Comparison of ENCODE assay signal across 1 cellular context in the genomic region with DNA sequence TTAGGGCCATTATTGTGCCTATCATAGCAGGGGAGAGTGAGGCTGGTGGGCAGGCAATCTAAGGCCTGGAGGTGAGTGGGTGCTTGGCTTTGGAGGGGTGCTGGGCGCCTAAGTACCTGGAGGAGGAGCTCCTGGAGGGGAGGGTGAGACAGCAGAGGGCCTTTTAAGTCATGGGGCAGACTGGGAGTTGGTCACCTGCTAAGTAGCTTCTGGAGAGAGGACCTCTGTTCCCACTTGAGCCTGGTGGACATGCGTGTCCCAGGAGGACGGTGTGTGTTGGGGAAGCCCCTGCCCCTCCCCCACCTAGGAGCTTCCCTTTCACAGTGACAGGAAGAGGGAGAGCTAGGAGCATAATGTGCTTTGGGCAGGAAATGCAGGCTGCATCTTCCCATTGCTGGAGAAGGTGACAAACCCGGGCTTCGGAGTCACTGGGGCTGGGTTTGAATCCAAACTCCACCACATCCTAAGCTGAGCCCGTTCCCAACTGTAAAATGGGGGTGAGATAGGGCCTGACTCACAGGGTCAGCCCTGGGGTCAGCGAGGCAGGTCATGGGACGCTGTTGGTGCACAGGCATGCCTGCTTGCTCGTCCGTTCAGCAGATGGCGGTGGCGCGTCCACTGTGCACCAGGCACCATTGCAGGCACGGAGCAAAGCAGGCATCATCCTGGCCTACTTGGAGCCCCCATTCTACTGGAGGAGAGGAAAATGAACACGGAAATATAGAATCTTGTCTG.
TF ChIP-seq lines count a peak whose summit lies in the region.

No MANE protein-coding gene starts in this region.

TF ChIP-seq in K562, 482 proteins besides CTCF, POLR2A, EP300 and RAD21 (continued from another document and continues in another):
- TF ChIP-seq, protein P1, sequence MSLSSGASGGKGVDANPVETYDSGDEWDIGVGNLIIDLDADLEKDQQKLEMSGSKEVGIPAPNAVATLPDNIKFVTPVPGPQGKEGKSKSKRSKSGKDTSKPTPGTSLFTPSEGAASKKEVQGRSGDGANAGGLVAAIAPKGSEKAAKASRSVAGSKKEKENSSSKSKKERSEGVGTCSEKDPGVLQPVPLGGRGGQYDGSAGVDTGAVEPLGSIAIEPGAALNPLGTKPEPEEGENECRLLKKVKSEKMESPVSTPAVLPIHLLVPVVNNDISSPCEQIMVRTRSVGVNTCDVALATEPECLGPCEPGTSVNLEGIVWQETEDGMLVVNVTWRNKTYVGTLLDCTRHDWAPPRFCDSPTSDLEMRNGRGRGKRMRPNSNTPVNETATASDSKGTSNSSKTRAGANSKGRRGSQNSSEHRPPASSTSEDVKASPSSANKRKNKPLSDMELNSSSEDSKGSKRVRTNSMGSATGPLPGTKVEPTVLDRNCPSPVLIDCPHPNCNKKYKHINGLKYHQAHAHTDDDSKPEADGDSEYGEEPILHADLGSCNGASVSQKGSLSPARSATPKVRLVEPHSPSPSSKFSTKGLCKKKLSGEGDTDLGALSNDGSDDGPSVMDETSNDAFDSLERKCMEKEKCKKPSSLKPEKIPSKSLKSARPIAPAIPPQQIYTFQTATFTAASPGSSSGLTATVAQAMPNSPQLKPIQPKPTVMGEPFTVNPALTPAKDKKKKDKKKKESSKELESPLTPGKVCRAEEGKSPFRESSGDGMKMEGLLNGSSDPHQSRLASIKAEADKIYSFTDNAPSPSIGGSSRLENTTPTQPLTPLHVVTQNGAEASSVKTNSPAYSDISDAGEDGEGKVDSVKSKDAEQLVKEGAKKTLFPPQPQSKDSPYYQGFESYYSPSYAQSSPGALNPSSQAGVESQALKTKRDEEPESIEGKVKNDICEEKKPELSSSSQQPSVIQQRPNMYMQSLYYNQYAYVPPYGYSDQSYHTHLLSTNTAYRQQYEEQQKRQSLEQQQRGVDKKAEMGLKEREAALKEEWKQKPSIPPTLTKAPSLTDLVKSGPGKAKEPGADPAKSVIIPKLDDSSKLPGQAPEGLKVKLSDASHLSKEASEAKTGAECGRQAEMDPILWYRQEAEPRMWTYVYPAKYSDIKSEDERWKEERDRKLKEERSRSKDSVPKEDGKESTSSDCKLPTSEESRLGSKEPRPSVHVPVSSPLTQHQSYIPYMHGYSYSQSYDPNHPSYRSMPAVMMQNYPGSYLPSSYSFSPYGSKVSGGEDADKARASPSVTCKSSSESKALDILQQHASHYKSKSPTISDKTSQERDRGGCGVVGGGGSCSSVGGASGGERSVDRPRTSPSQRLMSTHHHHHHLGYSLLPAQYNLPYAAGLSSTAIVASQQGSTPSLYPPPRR (CRISPR knock-in tag; IDR thresholded peaks at IDR 0.05; ENCODE audit: borderline replicate concordance) = 0 out of 2 replicates have a peak, but pooled peaks have one; percentile 18
- TF ChIP-seq ARID1B (IDR thresholded peaks at IDR 0.05) (0 out of 2 replicates have a peak, but pooled peaks have one; percentile 56), NR2C2 (CRISPR knock-in tag; IDR thresholded peaks at IDR 0.05) (peak; percentile 81), NR2C2 (tag; IDR thresholded peaks at IDR 0.05) (peak; percentile 74), PCBP2 (IDR thresholded peaks at IDR 0.05; ENCODE audit: low read depth, low read length, poor library complexity, severe bottlenecking) (no peak), FOXA3 (CRISPR knock-in tag; conservative IDR thresholded peaks at IDR 0.05 in 1 of 2, IDR thresholded peaks at IDR 0.05 in 1 of 2) (peak in 1 of 2 experiments; percentile 56; a peak in 1 of 4 replicates), ZNF780A (CRISPR knock-in tag; IDR thresholded peaks at IDR 0.05) (no peak), JUND (IDR thresholded peaks at IDR 0.05; ENCODE audit: borderline replicate concordance, low read depth, low read length) (peak; percentile 80), JUND (tag; IDR thresholded peaks at IDR 0.05; ENCODE audit: borderline replicate concordance, low read depth, low read length) (peak; percentile 76; the same call in 1 of the 3 replicates), GATA2 (CRISPR knock-in tag; IDR thresholded peaks at IDR 0.05) (0 out of 2 replicates have a peak, but pooled peaks have one; percentile 18), CREM (IDR thresholded peaks at IDR 0.05; ENCODE audit: low read depth) (peak; percentile 62; the same call in 1 of the 2 replicates), CREBBP (IDR thresholded peaks at IDR 0.05; ENCODE audit: low read depth, low read length) (no peak), BCOR (IDR thresholded peaks at IDR 0.05) (peak; percentile 56), ZNF184 (CRISPR knock-in tag; IDR thresholded peaks at IDR 0.05) (no peak), TOE1 (IDR thresholded peaks at IDR 0.05; ENCODE audit: borderline replicate concordance) (peak; percentile 73), TOE1 (CRISPR knock-in tag; IDR thresholded peaks at IDR 0.05; ENCODE audit: borderline replicate concordance, low read depth) (no peak), TCF7L2 (IDR thresholded peaks at IDR 0.05; ENCODE audit: low read depth, low read length) (no peak), CCNT2 (IDR thresholded peaks at IDR 0.05; ENCODE audit: borderline replicate concordance, extremely low read depth, insufficient read length, low read depth, low read length) (no peak), HDAC1 (IDR thresholded peaks at IDR 0.05) (no peak), CBX3 (IDR thresholded peaks at IDR 0.05; ENCODE audit: borderline replicate concordance in 1 of 2, low read length in 2 of 2) (peak in 1 of 2 experiments; percentile 65; a peak in 1 of 3 replicates), OTX1 (CRISPR knock-in tag; IDR thresholded peaks at IDR 0.05) (no peak), EWSR1 (IDR thresholded peaks at IDR 0.05; ENCODE audit: borderline replicate concordance, low read depth, partially characterized antibody) (no peak), RUNX1 (IDR thresholded peaks at IDR 0.05; ENCODE audit: low read depth) (0 out of 2 replicates have a peak, but pooled peaks have one; percentile 33), DACH1 (IDR thresholded peaks at IDR 0.05; ENCODE audit: partially characterized antibody) (peak; percentile 3), ZKSCAN1 (IDR thresholded peaks at IDR 0.05; ENCODE audit: low read depth, low read length) (no peak), HIVEP1 (CRISPR knock-in tag; IDR thresholded peaks at IDR 0.05) (no peak), LARP7 (IDR thresholded peaks at IDR 0.05) (no peak), KDM1A (IDR thresholded peaks at IDR 0.05) (peak; percentile 70 to 82; a peak in 3 of 4 replicates), CBFA2T3 (IDR thresholded peaks at IDR 0.05) (peak; percentile 46; the same call in 1 of the 2 replicates)
- TF ChIP-seq, protein P2, sequence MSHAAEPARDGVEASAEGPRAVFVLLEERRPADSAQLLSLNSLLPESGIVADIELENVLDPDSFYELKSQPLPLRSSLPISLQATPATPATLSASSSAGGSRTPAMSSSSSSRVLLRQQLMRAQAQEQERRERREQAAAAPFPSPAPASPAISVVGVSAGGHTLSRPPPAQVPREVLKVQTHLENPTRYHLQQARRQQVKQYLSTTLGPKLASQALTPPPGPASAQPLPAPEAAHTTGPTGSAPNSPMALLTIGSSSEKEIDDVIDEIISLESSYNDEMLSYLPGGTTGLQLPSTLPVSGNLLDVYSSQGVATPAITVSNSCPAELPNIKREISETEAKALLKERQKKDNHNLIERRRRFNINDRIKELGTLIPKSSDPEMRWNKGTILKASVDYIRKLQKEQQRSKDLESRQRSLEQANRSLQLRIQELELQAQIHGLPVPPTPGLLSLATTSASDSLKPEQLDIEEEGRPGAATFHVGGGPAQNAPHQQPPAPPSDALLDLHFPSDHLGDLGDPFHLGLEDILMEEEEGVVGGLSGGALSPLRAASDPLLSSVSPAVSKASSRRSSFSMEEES (CRISPR knock-in tag; IDR thresholded peaks at IDR 0.05) = no peak
- TF ChIP-seq, protein P3, sequence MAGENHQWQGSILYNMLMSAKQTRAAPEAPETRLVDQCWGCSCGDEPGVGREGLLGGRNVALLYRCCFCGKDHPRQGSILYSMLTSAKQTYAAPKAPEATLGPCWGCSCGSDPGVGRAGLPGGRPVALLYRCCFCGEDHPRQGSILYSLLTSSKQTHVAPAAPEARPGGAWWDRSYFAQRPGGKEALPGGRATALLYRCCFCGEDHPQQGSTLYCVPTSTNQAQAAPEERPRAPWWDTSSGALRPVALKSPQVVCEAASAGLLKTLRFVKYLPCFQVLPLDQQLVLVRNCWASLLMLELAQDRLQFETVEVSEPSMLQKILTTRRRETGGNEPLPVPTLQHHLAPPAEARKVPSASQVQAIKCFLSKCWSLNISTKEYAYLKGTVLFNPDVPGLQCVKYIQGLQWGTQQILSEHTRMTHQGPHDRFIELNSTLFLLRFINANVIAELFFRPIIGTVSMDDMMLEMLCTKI (IDR thresholded peaks at IDR 0.05; ENCODE audit: partially characterized antibody) = no peak
- TF ChIP-seq, protein P4, sequence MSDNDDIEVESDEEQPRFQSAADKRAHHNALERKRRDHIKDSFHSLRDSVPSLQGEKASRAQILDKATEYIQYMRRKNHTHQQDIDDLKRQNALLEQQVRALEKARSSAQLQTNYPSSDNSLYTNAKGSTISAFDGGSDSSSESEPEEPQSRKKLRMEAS (CRISPR knock-in tag; IDR thresholded peaks at IDR 0.05) = peak; percentile 68
- TF ChIP-seq, protein P5, sequence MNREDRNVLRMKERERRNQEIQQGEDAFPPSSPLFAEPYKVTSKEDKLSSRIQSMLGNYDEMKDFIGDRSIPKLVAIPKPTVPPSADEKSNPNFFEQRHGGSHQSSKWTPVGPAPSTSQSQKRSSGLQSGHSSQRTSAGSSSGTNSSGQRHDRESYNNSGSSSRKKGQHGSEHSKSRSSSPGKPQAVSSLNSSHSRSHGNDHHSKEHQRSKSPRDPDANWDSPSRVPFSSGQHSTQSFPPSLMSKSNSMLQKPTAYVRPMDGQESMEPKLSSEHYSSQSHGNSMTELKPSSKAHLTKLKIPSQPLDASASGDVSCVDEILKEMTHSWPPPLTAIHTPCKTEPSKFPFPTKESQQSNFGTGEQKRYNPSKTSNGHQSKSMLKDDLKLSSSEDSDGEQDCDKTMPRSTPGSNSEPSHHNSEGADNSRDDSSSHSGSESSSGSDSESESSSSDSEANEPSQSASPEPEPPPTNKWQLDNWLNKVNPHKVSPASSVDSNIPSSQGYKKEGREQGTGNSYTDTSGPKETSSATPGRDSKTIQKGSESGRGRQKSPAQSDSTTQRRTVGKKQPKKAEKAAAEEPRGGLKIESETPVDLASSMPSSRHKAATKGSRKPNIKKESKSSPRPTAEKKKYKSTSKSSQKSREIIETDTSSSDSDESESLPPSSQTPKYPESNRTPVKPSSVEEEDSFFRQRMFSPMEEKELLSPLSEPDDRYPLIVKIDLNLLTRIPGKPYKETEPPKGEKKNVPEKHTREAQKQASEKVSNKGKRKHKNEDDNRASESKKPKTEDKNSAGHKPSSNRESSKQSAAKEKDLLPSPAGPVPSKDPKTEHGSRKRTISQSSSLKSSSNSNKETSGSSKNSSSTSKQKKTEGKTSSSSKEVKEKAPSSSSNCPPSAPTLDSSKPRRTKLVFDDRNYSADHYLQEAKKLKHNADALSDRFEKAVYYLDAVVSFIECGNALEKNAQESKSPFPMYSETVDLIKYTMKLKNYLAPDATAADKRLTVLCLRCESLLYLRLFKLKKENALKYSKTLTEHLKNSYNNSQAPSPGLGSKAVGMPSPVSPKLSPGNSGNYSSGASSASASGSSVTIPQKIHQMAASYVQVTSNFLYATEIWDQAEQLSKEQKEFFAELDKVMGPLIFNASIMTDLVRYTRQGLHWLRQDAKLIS (CRISPR knock-in tag; IDR thresholded peaks at IDR 0.05) = no peak
- TF ChIP-seq, protein P6, sequence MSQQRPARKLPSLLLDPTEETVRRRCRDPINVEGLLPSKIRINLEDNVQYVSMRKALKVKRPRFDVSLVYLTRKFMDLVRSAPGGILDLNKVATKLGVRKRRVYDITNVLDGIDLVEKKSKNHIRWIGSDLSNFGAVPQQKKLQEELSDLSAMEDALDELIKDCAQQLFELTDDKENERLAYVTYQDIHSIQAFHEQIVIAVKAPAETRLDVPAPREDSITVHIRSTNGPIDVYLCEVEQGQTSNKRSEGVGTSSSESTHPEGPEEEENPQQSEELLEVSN (IDR thresholded peaks at IDR 0.05; ENCODE audit: borderline replicate concordance in 1 of 2, extremely low read depth in 1 of 2, insufficient read depth in 1 of 2, insufficient read length in 1 of 2, low read depth in 1 of 2, low read length in 1 of 2, poor library complexity in 1 of 2, severe bottlenecking in 1 of 2) = peak in 1 of 2 experiments; percentile 40
- TF ChIP-seq, protein P7, sequence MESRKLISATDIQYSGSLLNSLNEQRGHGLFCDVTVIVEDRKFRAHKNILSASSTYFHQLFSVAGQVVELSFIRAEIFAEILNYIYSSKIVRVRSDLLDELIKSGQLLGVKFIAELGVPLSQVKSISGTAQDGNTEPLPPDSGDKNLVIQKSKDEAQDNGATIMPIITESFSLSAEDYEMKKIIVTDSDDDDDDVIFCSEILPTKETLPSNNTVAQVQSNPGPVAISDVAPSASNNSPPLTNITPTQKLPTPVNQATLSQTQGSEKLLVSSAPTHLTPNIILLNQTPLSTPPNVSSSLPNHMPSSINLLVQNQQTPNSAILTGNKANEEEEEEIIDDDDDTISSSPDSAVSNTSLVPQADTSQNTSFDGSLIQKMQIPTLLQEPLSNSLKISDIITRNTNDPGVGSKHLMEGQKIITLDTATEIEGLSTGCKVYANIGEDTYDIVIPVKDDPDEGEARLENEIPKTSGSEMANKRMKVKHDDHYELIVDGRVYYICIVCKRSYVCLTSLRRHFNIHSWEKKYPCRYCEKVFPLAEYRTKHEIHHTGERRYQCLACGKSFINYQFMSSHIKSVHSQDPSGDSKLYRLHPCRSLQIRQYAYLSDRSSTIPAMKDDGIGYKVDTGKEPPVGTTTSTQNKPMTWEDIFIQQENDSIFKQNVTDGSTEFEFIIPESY (CRISPR knock-in tag; IDR thresholded peaks at IDR 0.05) = peak; percentile 93
- TF ChIP-seq, protein P8, sequence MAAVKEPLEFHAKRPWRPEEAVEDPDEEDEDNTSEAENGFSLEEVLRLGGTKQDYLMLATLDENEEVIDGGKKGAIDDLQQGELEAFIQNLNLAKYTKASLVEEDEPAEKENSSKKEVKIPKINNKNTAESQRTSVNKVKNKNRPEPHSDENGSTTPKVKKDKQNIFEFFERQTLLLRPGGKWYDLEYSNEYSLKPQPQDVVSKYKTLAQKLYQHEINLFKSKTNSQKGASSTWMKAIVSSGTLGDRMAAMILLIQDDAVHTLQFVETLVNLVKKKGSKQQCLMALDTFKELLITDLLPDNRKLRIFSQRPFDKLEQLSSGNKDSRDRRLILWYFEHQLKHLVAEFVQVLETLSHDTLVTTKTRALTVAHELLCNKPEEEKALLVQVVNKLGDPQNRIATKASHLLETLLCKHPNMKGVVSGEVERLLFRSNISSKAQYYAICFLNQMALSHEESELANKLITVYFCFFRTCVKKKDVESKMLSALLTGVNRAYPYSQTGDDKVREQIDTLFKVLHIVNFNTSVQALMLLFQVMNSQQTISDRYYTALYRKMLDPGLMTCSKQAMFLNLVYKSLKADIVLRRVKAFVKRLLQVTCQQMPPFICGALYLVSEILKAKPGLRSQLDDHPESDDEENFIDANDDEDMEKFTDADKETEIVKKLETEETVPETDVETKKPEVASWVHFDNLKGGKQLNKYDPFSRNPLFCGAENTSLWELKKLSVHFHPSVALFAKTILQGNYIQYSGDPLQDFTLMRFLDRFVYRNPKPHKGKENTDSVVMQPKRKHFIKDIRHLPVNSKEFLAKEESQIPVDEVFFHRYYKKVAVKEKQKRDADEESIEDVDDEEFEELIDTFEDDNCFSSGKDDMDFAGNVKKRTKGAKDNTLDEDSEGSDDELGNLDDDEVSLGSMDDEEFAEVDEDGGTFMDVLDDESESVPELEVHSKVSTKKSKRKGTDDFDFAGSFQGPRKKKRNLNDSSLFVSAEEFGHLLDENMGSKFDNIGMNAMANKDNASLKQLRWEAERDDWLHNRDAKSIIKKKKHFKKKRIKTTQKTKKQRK (IDR thresholded peaks at IDR 0.05; ENCODE audit: borderline replicate concordance, low read depth, low read length) = no peak
